8 cellular contexts compared by ENCODE assay signal in genomic region chr16:86509759-86510464, GRCh38. TPM values are rescaled to one million over a fixed set of nuclear protein-coding genes. Genes with fewer than 3 reads are reported as not detected.
A peak's percentile ranks its signal among the peaks of the same experiment; 100 is the strongest.
DNase-seq lines count a peak whose midpoint lies in the region; ATAC-seq and TF ChIP-seq lines count a peak whose summit lies in the region.

No MANE protein-coding gene starts in this region.

- ATAC-seq in left colon, result peak; percentile 29
- no peak for ATAC-seq in HG03039 (IDR thresholded peaks at IDR 0.05; ENCODE audit: unreplicated experiment)
- ATAC-seq in HG02884 (IDR thresholded peaks at IDR 0.05; ENCODE audit: unreplicated experiment), result no peak

- no peaks in the 10 kb centered on the region for H3K9me3 ChIP-seq in transverse colon

- no peak for TF ChIP-seq EP300 in transverse colon (IDR thresholded peaks at IDR 0.05; ENCODE audit: low read depth)

- no peak overlapping the region for H3K27ac Mint-ChIP-seq in activated naive CD4-positive, alpha-beta T cell treated with anti-CD3 and anti-CD28 coated beads, Interleukin-2, amount 50 U/mL, for 24 hours

- intact Hi-C loops in left colon (cut with DNase I, micrococcal nuclease), result loop anchor here in 1 of 2 donors (5.0 to 10.0 kb wide), 2 partner anchors 165 to 313 kb away; no protein-coding TSS in a partner anchor
- intact Hi-C loops in transverse colon (cut with DNase I; ENCODE audit: low total_unique reads), result loop anchor here (5.0 kb wide), 2 partner anchors 48 to 148 kb away; no protein-coding TSS in a partner anchor

- peaks cover 98% of the 10 kb centered on the region for H3K27me3 ChIP-seq in transverse colon

- 1% methylated on average over 38 of the region's 84 CpGs; no CpG with 5 or more reads in 1 of the 2 donors for WGBS in transverse colon (ENCODE audit: low coverage in 1 of 2), 2 donors

- in situ Hi-C loops in astrocyte of the spinal cord (cut with HindIII; ENCODE audit: low sequenced_read_pairs) (no loop called here), transverse colon (cut with MboI; ENCODE audit: low pct_ligation_motif_present in 1 of 4, low pct_unique_long_range_greater_than_20kb in 1 of 4, low sequenced_read_pairs in 3 of 4) (loop anchor here (5.0 to 25.0 kb wide), 6 partner anchors 168 to 698 kb away; no protein-coding TSS in a partner anchor)

- TF ChIP-seq CTCF in astrocyte of the spinal cord (IDR thresholded peaks at IDR 0.05; ENCODE audit: low read depth, low read length) (no peak), transverse colon (IDR thresholded peaks at IDR 0.05) (no peak)

- no peaks in the 10 kb centered on the region for H3K36me3 Mint-ChIP-seq in activated naive CD4-positive, alpha-beta T cell treated with anti-CD3 and anti-CD28 coated beads, Interleukin-2, amount 50 U/mL, for 24 hours

- peak; percentile 22 for TF ChIP-seq POLR2A in transverse colon (IDR thresholded peaks at IDR 0.05)

- DNase-seq in activated naive CD4-positive, alpha-beta T cell treated with anti-CD3 and anti-CD28 coated beads, Interleukin-2, amount 50 U/mL, for 16 hours, result no peak
- peak; percentile 87 for DNase-seq in astrocyte of the spinal cord (ENCODE audit: low read depth, low spot score)
- peak; percentile 57 to 79 for DNase-seq in left colon
- peak; percentile 73 for DNase-seq in transverse colon
- no peak for DNase-seq in central memory CD4-positive, alpha-beta T cell

- H3K4me3 Mint-ChIP-seq in activated naive CD4-positive, alpha-beta T cell treated with anti-CD3 and anti-CD28 coated beads, Interleukin-2, amount 50 U/mL, for 24 hours, result peak overlapping the region; percentile 74

- H3K27ac ChIP-seq in transverse colon, result peak overlapping the region; percentile 94 to 99 (median 96)

- no peaks in the 10 kb centered on the region for H3K9me3 Mint-ChIP-seq in activated naive CD4-positive, alpha-beta T cell treated with anti-CD3 and anti-CD28 coated beads, Interleukin-2, amount 50 U/mL, for 24 hours

- H3K4me1 ChIP-seq in transverse colon, result peaks cover 0 to 20% (median 4%) of the 10 kb centered on the region in 4 donors

- peaks cover 49% of the 10 kb centered on the region for H3K27me3 Mint-ChIP-seq in activated naive CD4-positive, alpha-beta T cell treated with anti-CD3 and anti-CD28 coated beads, Interleukin-2, amount 50 U/mL, for 24 hours

- H3K4me3 ChIP-seq in astrocyte of the spinal cord (ENCODE audit: low read depth, low read length), result peak overlapping the region; percentile 45
- peak overlapping the region; percentile 50 to 84 (median 65) for H3K4me3 ChIP-seq in transverse colon

- H3K36me3 ChIP-seq in transverse colon, result no peaks in the 10 kb centered on the region

- peaks cover 36% of the 10 kb centered on the region for H3K4me1 Mint-ChIP-seq in activated naive CD4-positive, alpha-beta T cell treated with anti-CD3 and anti-CD28 coated beads, Interleukin-2, amount 50 U/mL, for 24 hours

RNA-seq across cellular contexts. Expression of gene FOXF1, which starts 0.4 kb away (rescaled TPM):
- total RNA-seq in left colon, result 10 to 100 TPM in 1 of 2 donors, 1 to 10 TPM in 1; 4.9 to 13.7 TPM
- 10 to 100 TPM; 10.8 to 44.1 (median 23.4) TPM for total RNA-seq in transverse colon

RNA-seq across cellular contexts. Expression of gene MTHFSD, which starts 45.1 kb away (rescaled TPM):
- total RNA-seq in left colon (10 to 100 TPM; 18.6 to 23.3 TPM), transverse colon (10 to 100 TPM; 25.4 to 51.1 (median 30.0) TPM)

RNA-seq across cellular contexts. Expression of gene FOXC2, which starts 56.7 kb away (rescaled TPM):
- under 1 TPM; 0.34 TPM for total RNA-seq in left colon
- under 1 TPM in 1 of 4 donors, not detected in 3; 0.27 TPM for total RNA-seq in transverse colon

Comparison
In these comparisons a context has a peak if more than half of its experiments do, and no peak if none do; other contexts are left out.
1. DNase-seq: peak in astrocyte of the spinal cord (single experiment), left colon (2 of 2) and transverse colon (single experiment); none in activated naive CD4-positive, alpha-beta T cell treated with anti-CD3 and anti-CD28 coated beads, Interleukin-2, amount 50 U/mL, for 16 hours (single experiment) and central memory CD4-positive, alpha-beta T cell (single experiment).